ENCODE assay signal across 17 cellular contexts in genomic region chr9:135255033-135255842, GRCh38.
A peak's percentile ranks its signal among the peaks of the same experiment; 100 is the strongest.
DNase-seq lines count a peak whose midpoint lies in the region; ATAC-seq and TF ChIP-seq lines count a peak whose summit lies in the region.
"Had no signal": no experiment of that assay in that cellular context is flagged by ENCODE, and none has a peak within 500 bp of the region (broad histone marks: within the 10 kb centered on the region; RNA-seq: fewer than 3 reads in every experiment).

No MANE protein-coding gene starts in this region.

- DNase-seq in Right ventricle myocardium superior (peak; percentile 37), cardiac septum (ENCODE audit: low spot score) (no peak), RWPE2 (ENCODE audit: low spot score) (peak; percentile 52), left kidney (ENCODE audit: low read depth, low spot score) (peak; percentile 39), spleen (peak; percentile 47), GM20000 (ENCODE audit: low spot score) (no peak), T-helper 17 cell (no peak)
- DNase-seq: AML-193; CD4-positive, CD25-positive, alpha-beta regulatory T cell; DMS79; IMR-90; NCI-H1417; NCI-H2029 treated with DMSO at 0.1 percent for 48 hours; NK-92 treated with Interleukin-12 subunit alpha and Interleukin-12 subunit beta, amount 100 ng/mL, for 24 hours; OCI-M1 had no signal

- H3K27ac Mint-ChIP-seq in T-helper 17 cell: no peak overlapping the region
- H3K27ac Mint-ChIP-seq: CD4-positive, CD25-positive, alpha-beta regulatory T cell had no signal

- no peak overlapping the region for H3K4me3 ChIP-seq in RWPE2 (ENCODE audit: severe bottlenecking)
- no peak overlapping the region for H3K4me3 ChIP-seq in spleen
- H3K4me3 ChIP-seq: HAP-1 had no signal

- no peak overlapping the region for H3K27ac ChIP-seq in RWPE2 (ENCODE audit: poor library complexity, severe bottlenecking)
- H3K27ac ChIP-seq in spleen: no peak overlapping the region

- H3K27me3 Mint-ChIP-seq in T-helper 17 cell: peaks cover 15% of the 10 kb centered on the region
- H3K27me3 Mint-ChIP-seq: CD4-positive, CD25-positive, alpha-beta regulatory T cell had no signal

- TF ChIP-seq CTCF in RWPE2 (IDR thresholded peaks at IDR 0.05; ENCODE audit: poor library complexity, severe bottlenecking): no peak
- TF ChIP-seq CTCF in spleen (IDR thresholded peaks at IDR 0.05 in 8 of 11, conservative IDR thresholded peaks at IDR 0.05 in 3 of 11): no peak
- TF ChIP-seq CTCF in GM20000 (IDR thresholded peaks at IDR 0.05; ENCODE audit: extremely low read depth, missing control alignments): no peak

- no peaks in the 10 kb centered on the region for H3K36me3 ChIP-seq in RWPE2 (ENCODE audit: low read depth)
- H3K36me3 ChIP-seq in spleen: no peaks in the 10 kb centered on the region
- H3K36me3 ChIP-seq: HAP-1 had no signal

- no peaks in the 10 kb centered on the region for H3K9me3 ChIP-seq in RWPE2 (ENCODE audit: severe bottlenecking)
- H3K9me3 ChIP-seq in spleen: no peaks in the 10 kb centered on the region
- no peaks in the 10 kb centered on the region for H3K9me3 ChIP-seq in T-helper 17 cell (ENCODE audit: control insufficient read depth, low read length, poor library complexity, severe bottlenecking)
- H3K9me3 ChIP-seq: HAP-1 had no signal

- no peak for ATAC-seq in Right ventricle myocardium superior (ENCODE audit: poor library complexity)
- ATAC-seq in RWPE2 (ENCODE audit: low read depth): no peak
- no peak for ATAC-seq in GM18520 (IDR thresholded peaks at IDR 0.05; ENCODE audit: unreplicated experiment)
- no peak for ATAC-seq in T-helper 17 cell

- H3K4me1 ChIP-seq in RWPE2 (ENCODE audit: insufficient read depth, poor library complexity, severe bottlenecking) (no peaks in the 10 kb centered on the region), spleen (peaks cover 0 to 6% (median 0%) of the 10 kb centered on the region in 6 donors)
- H3K4me1 ChIP-seq: HAP-1 had no signal

- H3K4me1 Mint-ChIP-seq in T-helper 17 cell: no peaks in the 10 kb centered on the region
- H3K4me1 Mint-ChIP-seq: CD4-positive, CD25-positive, alpha-beta regulatory T cell had no signal

- WGBS in spleen, 5 donors: 59 to 71% (median 65%) methylated on average over 20 to 23 of the region's 23 CpGs

- TF ChIP-seq POLR2A in spleen (IDR thresholded peaks at IDR 0.05): no peak

- H3K36me3 Mint-ChIP-seq in T-helper 17 cell (ENCODE audit: low read depth): no peaks in the 10 kb centered on the region
- H3K36me3 Mint-ChIP-seq: CD4-positive, CD25-positive, alpha-beta regulatory T cell had no signal

- no peak overlapping the region for H3K4me3 Mint-ChIP-seq in T-helper 17 cell
- H3K4me3 Mint-ChIP-seq: CD4-positive, CD25-positive, alpha-beta regulatory T cell had no signal

- intact Hi-C loops in Right ventricle myocardium superior (cut with DNase I) (no loop called here), cardiac septum (cut with DNase I) (no loop called here), spleen (cut with DNase I; ENCODE audit: low total_unique reads) (no loop called here)

- peaks cover 14% of the 10 kb centered on the region for H3K27me3 ChIP-seq in RWPE2 (ENCODE audit: insufficient read depth, poor library complexity, severe bottlenecking)
- peaks cover 0 to 67% (median 0%) of the 10 kb centered on the region in 7 donors for H3K27me3 ChIP-seq in spleen (replicated peaks in 1 of 7)

Comparison
In these comparisons a context has a peak if more than half of its experiments do, and no peak if none do; other contexts are left out.
1. DNase-seq: peak in Right ventricle myocardium superior (single experiment), RWPE2 (single experiment), left kidney (single experiment) and spleen (single experiment); none in cardiac septum (single experiment), GM20000 (single experiment) and T-helper 17 cell (0 of 3).